In genomic region chr6:12298995-12299394, GRCh38 we compare ENCODE assay signal across 23 cellular contexts. TPM values are rescaled to one million over a fixed set of nuclear protein-coding genes. Genes with fewer than 3 reads are reported as not detected.
"Had no signal": no experiment of that assay in that cellular context is flagged by ENCODE, and none has a peak within 500 bp of the region (broad histone marks: within the 10 kb centered on the region; RNA-seq: fewer than 3 reads in every experiment).

No MANE protein-coding gene starts in this region.

- H3K9me3 ChIP-seq: esophagus squamous epithelium, left ventricle myocardium inferior, lower lobe of right lung, prostate gland, spleen, stomach, thoracic aorta had no signal

- H3K27ac ChIP-seq: coronary artery, dorsolateral prefrontal cortex, esophagus squamous epithelium, left ventricle myocardium inferior, lower lobe of right lung, parathyroid adenoma, prostate gland, spleen, thoracic aorta had no signal

- H3K4me1 Mint-ChIP-seq: immature natural killer cell; naive thymus-derived CD4-positive, alpha-beta T cell had no signal

- H3K27me3 ChIP-seq: esophagus squamous epithelium, spleen, stomach had no signal

- H3K4me3 Mint-ChIP-seq: immature natural killer cell; naive thymus-derived CD4-positive, alpha-beta T cell; nephron progenitor cell; type B pancreatic cell had no signal

- ATAC-seq: left cardiac atrium; lower lobe of right lung; naive thymus-derived CD4-positive, alpha-beta T cell; sciatic nerve had no signal

- H3K36me3 ChIP-seq: left ventricle myocardium inferior, prostate gland, stomach, thoracic aorta had no signal

- H3K4me1 ChIP-seq: left ventricle myocardium inferior, parathyroid adenoma, prostate gland had no signal

- H3K4me3 ChIP-seq: coronary artery, dorsolateral prefrontal cortex, esophagus squamous epithelium, left ventricle myocardium inferior, lower lobe of right lung, prostate gland, spleen, stomach, thoracic aorta had no signal

- H3K36me3 Mint-ChIP-seq: immature natural killer cell had no signal

- H3K27me3 Mint-ChIP-seq: type B pancreatic cell had no signal

- DNase-seq: dorsolateral prefrontal cortex; effector CD8-positive, alpha-beta T cell; esophagus squamous epithelium; foreskin fibroblast; immature natural killer cell; kidney; left cardiac atrium; left ventricle myocardium inferior; lower lobe of right lung; naive thymus-derived CD4-positive, alpha-beta T cell; nephron progenitor cell; stimulated activated CD4-positive, alpha-beta T cell treated with anti-CD3 and anti-CD28 coated beads, Interleukin-15, amount 100 ng/mL, for 24 hours; stimulated activated CD4-positive, alpha-beta T cell treated with anti-CD3 and anti-CD28 coated beads, Interleukin-1b, Interleukin-23, amount 100 ng/mL, for 48 hours; stimulated activated naive CD4-positive, alpha-beta T cell; stomach; substantia nigra had no signal

- H3K9me3 Mint-ChIP-seq: immature natural killer cell; naive thymus-derived CD4-positive, alpha-beta T cell; nephron progenitor cell; type B pancreatic cell had no signal

- H3K27ac Mint-ChIP-seq: naive thymus-derived CD4-positive, alpha-beta T cell; nephron progenitor cell; type B pancreatic cell had no signal

RNA-seq across cellular contexts. Expression of gene EDN1, which starts 8.8 kb away (rescaled TPM):
- polyA plus RNA-seq: immature natural killer cell had no signal
